8 cellular contexts compared by ENCODE assay signal in the genomic region with DNA sequence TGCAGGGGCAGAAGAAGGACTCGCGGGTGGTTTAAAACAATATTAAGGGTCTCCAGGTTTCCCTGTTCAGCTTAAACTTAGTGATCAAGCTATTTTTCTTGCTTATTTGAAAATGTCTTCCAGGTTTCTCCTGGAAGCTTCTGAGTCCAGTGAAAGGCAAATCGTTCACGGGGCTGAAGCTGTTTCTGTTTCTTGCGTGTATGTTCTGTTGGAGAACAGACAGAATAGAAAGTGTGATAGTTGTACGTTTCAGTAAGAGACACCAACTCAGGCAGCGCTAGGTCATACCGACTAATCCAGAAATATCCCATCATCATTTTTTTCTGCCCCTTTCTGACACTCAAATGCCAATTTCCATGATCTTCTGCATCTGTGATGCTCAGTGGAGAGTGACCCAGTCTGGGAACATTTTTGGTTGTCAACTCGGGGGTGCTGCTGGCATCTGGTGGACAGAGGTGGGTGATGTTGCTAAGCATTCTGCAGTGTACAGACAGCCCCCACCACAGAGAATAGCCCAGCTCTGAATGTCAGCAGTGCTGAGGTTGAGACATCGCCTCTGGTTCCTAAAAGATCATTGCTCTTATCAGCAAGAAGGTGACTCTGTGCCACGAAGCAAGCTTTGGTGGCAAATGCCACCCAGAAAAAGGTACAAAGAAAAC. TPM values are rescaled to one million over a fixed set of nuclear protein-coding genes. Genes with fewer than 3 reads are reported as not detected.
A peak's percentile ranks its signal among the peaks of the same experiment; 100 is the strongest.
DNase-seq lines count a peak whose midpoint lies in the region; ATAC-seq and TF ChIP-seq lines count a peak whose summit lies in the region.

No MANE protein-coding gene starts in this region.

- no peaks in the 10 kb centered on the region for H3K36me3 Mint-ChIP-seq in activated naive CD4-positive, alpha-beta T cell treated with anti-CD3 and anti-CD28 coated beads, Interleukin-2, amount 50 U/mL, for 72 hours
- H3K36me3 Mint-ChIP-seq in activated CD8-positive, alpha-beta memory T cell treated with anti-CD3 and anti-CD28 coated beads, Interleukin-2, amount 10 ng/mL, durations not matched to agents 7 days and 5 days = peaks cover 45% of the 10 kb centered on the region

- H3K9me3 ChIP-seq in gastroesophageal sphincter (no peaks in the 10 kb centered on the region), thymus (ENCODE audit: control insufficient read depth) (peaks cover 1% of the 10 kb centered on the region)

- peak in 1 of 4 experiments; percentile 22 for TF ChIP-seq CTCF in gastroesophageal sphincter (IDR thresholded peaks at IDR 0.05)

- peak overlapping the region in 1 of 2 donors; percentile 77 for H3K27ac Mint-ChIP-seq in activated naive CD4-positive, alpha-beta T cell treated with anti-CD3 and anti-CD28 coated beads, Interleukin-2, amount 50 U/mL, for 72 hours
- H3K27ac Mint-ChIP-seq in activated CD8-positive, alpha-beta memory T cell treated with anti-CD3 and anti-CD28 coated beads, Interleukin-2, amount 10 ng/mL, durations not matched to agents 7 days and 5 days = peak overlapping the region; percentile 88

- peaks cover 24% of the 10 kb centered on the region for H3K27me3 Mint-ChIP-seq in activated CD8-positive, alpha-beta memory T cell treated with anti-CD3 and anti-CD28 coated beads, Interleukin-2, amount 10 ng/mL, durations not matched to agents 7 days and 5 days

- H3K4me1 ChIP-seq in gastroesophageal sphincter (peaks cover 0 to 61% (median 18%) of the 10 kb centered on the region in 3 donors), thymus (ENCODE audit: control insufficient read depth, insufficient read depth, low read length) (peaks cover 18% of the 10 kb centered on the region)

- peak; percentile 46 for DNase-seq in activated naive CD4-positive, alpha-beta T cell treated with Interleukin-2 at 50 U/mL for 16 hours
- DNase-seq in activated naive CD4-positive, alpha-beta T cell treated with anti-CD3 and anti-CD28 coated beads, Interleukin-2, amount 50 U/mL, for 72 hours (ENCODE audit: low spot score in 2 of 2) = no peak
- peak; percentile 72 for DNase-seq in activated CD8-positive, alpha-beta memory T cell treated with anti-CD3 and anti-CD28 coated beads, Interleukin-2, amount 10 ng/mL, durations not matched to agents 7 days and 5 days
- no peak for DNase-seq in KG1 (lab: John Stamatoyannopoulos, UW)
- DNase-seq in hepatic stellate cell (ENCODE audit: low spot score) = no peak

- H3K36me3 ChIP-seq in gastroesophageal sphincter (peaks cover 0 to 22% of the 10 kb centered on the region in 2 donors), thymus (ENCODE audit: control insufficient read depth, insufficient read depth) (peaks cover 10% of the 10 kb centered on the region)

- CTCF ChIA-PET in activated CD8-positive, alpha-beta memory T cell treated with anti-CD3 and anti-CD28 coated beads, Interleukin-2, amount 10 ng/mL, durations not matched to agents 7 days and 5 days (lab: Charles Lee) = interaction anchor here (0.7 to 31.2 kb wide), 11 partner anchors 11 to 144 kb away, joined by 3 to 449 read pairs (median 6); partner anchors contain the start of gene FAM32A

- H3K9me3 Mint-ChIP-seq in activated naive CD4-positive, alpha-beta T cell treated with anti-CD3 and anti-CD28 coated beads, Interleukin-2, amount 50 U/mL, for 72 hours = no peaks in the 10 kb centered on the region
- no peaks in the 10 kb centered on the region for H3K9me3 Mint-ChIP-seq in activated CD8-positive, alpha-beta memory T cell treated with anti-CD3 and anti-CD28 coated beads, Interleukin-2, amount 10 ng/mL, durations not matched to agents 7 days and 5 days (ENCODE audit: low read depth)

- ATAC-seq in activated naive CD4-positive, alpha-beta T cell treated with anti-CD3 and anti-CD28 coated beads, Interleukin-2, amount 50 U/mL, for 72 hours = no peak
- no peak for ATAC-seq in activated CD8-positive, alpha-beta memory T cell treated with anti-CD3 and anti-CD28 coated beads, Interleukin-2, amount 10 ng/mL, durations not matched to agents 7 days and 5 days
- ATAC-seq in gastroesophageal sphincter = no peak
- ATAC-seq in HG03095 (IDR thresholded peaks at IDR 0.05; ENCODE audit: unreplicated experiment) = no peak

- peak overlapping the region; percentile 98 for H3K4me3 Mint-ChIP-seq in activated CD8-positive, alpha-beta memory T cell treated with anti-CD3 and anti-CD28 coated beads, Interleukin-2, amount 10 ng/mL, durations not matched to agents 7 days and 5 days

- H3K4me3 ChIP-seq in gastroesophageal sphincter = peak overlapping the region in 1 of 2 donors; percentile 72
- peak overlapping the region; percentile 7 for H3K4me3 ChIP-seq in thymus (ENCODE audit: low read length)

- TF ChIP-seq EP300 in gastroesophageal sphincter (IDR thresholded peaks at IDR 0.05) = no peak

- peak; percentile 13 to 14 for TF ChIP-seq POLR2A in gastroesophageal sphincter (IDR thresholded peaks at IDR 0.05)

- H3K27me3 ChIP-seq in gastroesophageal sphincter (no peaks in the 10 kb centered on the region), thymus (ENCODE audit: control insufficient read depth, insufficient read depth) (peaks cover 36% of the 10 kb centered on the region)

- H3K4me1 Mint-ChIP-seq in activated CD8-positive, alpha-beta memory T cell treated with anti-CD3 and anti-CD28 coated beads, Interleukin-2, amount 10 ng/mL, durations not matched to agents 7 days and 5 days = peaks cover 63% of the 10 kb centered on the region

- 28 to 43% methylated on average over 7 to 10 of the region's 11 CpGs for WGBS in gastroesophageal sphincter (ENCODE audit: low coverage in 1 of 2), 2 donors
- 25% methylated on average over 11 of the region's 11 CpGs for WGBS in thymus

- peak overlapping the region; percentile 94 to 98 (median 94) for H3K27ac ChIP-seq in gastroesophageal sphincter
- H3K27ac ChIP-seq in thymus (ENCODE audit: low read depth) = peak overlapping the region; percentile 64

RNA-seq across cellular contexts. Expression of gene KLF2, which starts 4.3 kb away (rescaled TPM):
- total RNA-seq in activated naive CD4-positive, alpha-beta T cell treated with anti-CD3 and anti-CD28 coated beads, Interleukin-2, amount 50 U/mL, for 72 hours = under 1 TPM; 0.56 to 0.57 TPM
- 100 to 1,000 TPM in 1 of 2 experiments, 10 to 100 TPM in 1; 62.1 to 124 TPM for total RNA-seq in activated CD8-positive, alpha-beta memory T cell treated with anti-CD3 and anti-CD28 coated beads, Interleukin-2, amount 10 ng/mL, durations not matched to agents 7 days and 5 days
- total RNA-seq in gastroesophageal sphincter = 10 to 100 TPM; 29.4 to 40.0 (median 34.9) TPM
- 16.5 TPM for polyA plus RNA-seq in thymus

Comparison
In these comparisons a context has a peak if more than half of its experiments do, and no peak if none do; other contexts are left out.
1. DNase-seq: peak in activated naive CD4-positive, alpha-beta T cell treated with Interleukin-2 at 50 U/mL for 16 hours (single experiment) and activated CD8-positive, alpha-beta memory T cell treated with anti-CD3 and anti-CD28 coated beads, Interleukin-2, amount 10 ng/mL, durations not matched to agents 7 days and 5 days (single experiment); none in activated naive CD4-positive, alpha-beta T cell treated with anti-CD3 and anti-CD28 coated beads, Interleukin-2, amount 50 U/mL, for 72 hours (0 of 2), KG1 (single experiment) and hepatic stellate cell (single experiment).
2. RNA of gene KLF2, which starts 4.3 kb away (total RNA-seq): 62.1 to 124 TPM in activated CD8-positive, alpha-beta memory T cell treated with anti-CD3 and anti-CD28 coated beads, Interleukin-2, amount 10 ng/mL, durations not matched to agents 7 days and 5 days and 29.4 to 40.0 TPM in gastroesophageal sphincter; 0.56 to 0.57 TPM in activated naive CD4-positive, alpha-beta T cell treated with anti-CD3 and anti-CD28 coated beads, Interleukin-2, amount 50 U/mL, for 72 hours; every median in the first group is over 10 times any median in the second.